Comparison of ENCODE assay signal across 10 cellular contexts in the genomic region with DNA sequence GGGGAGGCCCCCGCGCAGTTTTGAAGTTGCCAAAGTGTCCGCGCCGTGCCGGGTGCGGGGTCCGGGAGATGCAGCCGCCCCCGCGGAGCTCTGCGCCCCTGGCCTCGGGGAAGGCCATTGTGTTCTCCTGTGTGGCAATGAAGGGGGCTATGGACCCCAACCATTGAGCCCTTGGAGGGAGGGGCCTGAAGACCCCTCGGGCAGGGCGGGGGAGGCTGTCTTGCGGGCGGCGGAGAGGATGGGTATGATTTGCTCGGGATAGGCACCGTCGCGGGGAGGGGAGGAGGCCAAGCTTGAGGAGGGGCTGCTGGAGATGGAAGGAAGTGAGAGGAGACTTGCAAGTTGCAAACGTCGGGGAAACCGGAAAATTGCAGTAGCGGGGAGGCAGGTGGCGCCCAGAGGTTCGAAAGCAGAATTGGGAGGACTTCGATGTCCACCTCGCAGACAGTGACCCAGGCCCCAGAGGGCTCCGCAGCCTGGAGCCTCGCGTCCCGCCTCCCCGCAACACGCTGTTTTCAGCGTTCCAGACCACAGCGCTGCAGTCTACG. TPM values are rescaled to one million over a fixed set of nuclear protein-coding genes. Genes with fewer than 3 reads are reported as not detected.
DNase-seq lines count a peak whose midpoint lies in the region; ATAC-seq and TF ChIP-seq lines count a peak whose summit lies in the region.
"Had no signal": no experiment of that assay in that cellular context is flagged by ENCODE, and none has a peak within 500 bp of the region (broad histone marks: within the 10 kb centered on the region; RNA-seq: fewer than 3 reads in every experiment).

No MANE protein-coding gene starts in this region.

- peak overlapping the region; percentile 89 for H3K4me3 Mint-ChIP-seq in stimulated activated effector memory CD8-positive, alpha-beta T cell treated with anti-CD3 and anti-CD28 coated beads, Interleukin-12 subunit alpha, Interleukin-12 subunit beta, amount 100 ng/mL, for 72 hours
- H3K4me3 Mint-ChIP-seq in stimulated activated naive B cell treated with anti-CD40 and anti-IgM and Interleukin-4, amounts not matched to agents 10 μg/mL and 1 μg/mL and 100 μg/mL, for 72 hours = no peak overlapping the region

- ATAC-seq in stimulated activated effector memory CD8-positive, alpha-beta T cell treated with anti-CD3 and anti-CD28 coated beads, Interleukin-12 subunit alpha, Interleukin-12 subunit beta, amount 100 ng/mL, for 72 hours = peak; percentile 41
- no peak for ATAC-seq in HG02884 (IDR thresholded peaks at IDR 0.05; ENCODE audit: unreplicated experiment)
- no peak for ATAC-seq in GM21447 (IDR thresholded peaks at IDR 0.05; ENCODE audit: unreplicated experiment)
- no peak for ATAC-seq in stimulated activated naive B cell treated with anti-CD40 and anti-IgM and Interleukin-4, amounts not matched to agents 10 μg/mL and 1 μg/mL and 100 μg/mL, for 72 hours (replicated peaks)

- H3K36me3 ChIP-seq in Peyer's patch = no peaks in the 10 kb centered on the region

- H3K27me3 Mint-ChIP-seq in stimulated activated naive B cell treated with anti-CD40 and anti-IgM and Interleukin-4, amounts not matched to agents 10 μg/mL and 1 μg/mL and 100 μg/mL, for 72 hours = peaks cover 56 to 75% of the 10 kb centered on the region in 2 donors

- H3K27ac ChIP-seq in Peyer's patch = peak overlapping the region; percentile 57 to 77 (median 66)

- TF ChIP-seq CTCF in Peyer's patch (IDR thresholded peaks at IDR 0.05) = no peak

- peaks cover 0 to 15% (median 0%) of the 10 kb centered on the region in 4 donors for H3K4me1 ChIP-seq in Peyer's patch

- H3K36me3 Mint-ChIP-seq in stimulated activated effector memory CD8-positive, alpha-beta T cell treated with anti-CD3 and anti-CD28 coated beads, Interleukin-12 subunit alpha, Interleukin-12 subunit beta, amount 100 ng/mL, for 72 hours = peaks cover 92% of the 10 kb centered on the region
- no peaks in the 10 kb centered on the region for H3K36me3 Mint-ChIP-seq in stimulated activated naive B cell treated with anti-CD40 and anti-IgM and Interleukin-4, amounts not matched to agents 10 μg/mL and 1 μg/mL and 100 μg/mL, for 72 hours

- H3K9me3 ChIP-seq in Peyer's patch = no peaks in the 10 kb centered on the region

- H3K27me3 ChIP-seq in Peyer's patch = no peaks in the 10 kb centered on the region

- H3K4me1 Mint-ChIP-seq in stimulated activated effector memory CD8-positive, alpha-beta T cell treated with anti-CD3 and anti-CD28 coated beads, Interleukin-12 subunit alpha, Interleukin-12 subunit beta, amount 100 ng/mL, for 72 hours = peaks cover 81% of the 10 kb centered on the region
- peaks cover 4 to 5% of the 10 kb centered on the region in 2 donors for H3K4me1 Mint-ChIP-seq in stimulated activated naive B cell treated with anti-CD40 and anti-IgM and Interleukin-4, amounts not matched to agents 10 μg/mL and 1 μg/mL and 100 μg/mL, for 72 hours

- peak in 2 of 3 donors; percentile 38 to 73 for DNase-seq in Peyer's patch
- DNase-seq in activated gamma-delta T cell treated with Interleukin-2 at 50 U/mL for 16 hours = peak; percentile 44
- DNase-seq in stimulated activated effector memory CD8-positive, alpha-beta T cell treated with anti-CD3 and anti-CD28 coated beads, Interleukin-12 subunit alpha, Interleukin-12 subunit beta, amount 100 ng/mL, for 72 hours (ENCODE audit: low spot score in 2 of 2) = no peak
- no peak for DNase-seq in T1000 (lab: John Stamatoyannopoulos, UW)
- no peak for DNase-seq in stimulated activated naive B cell treated with anti-CD40 and anti-IgM and Interleukin-4, amounts not matched to agents 10 μg/mL and 1 μg/mL and 100 μg/mL, for 72 hours
- DNase-seq: foreskin fibroblast, NCI-H1417 treated with DMSO at 0.1 percent for 48 hours had no signal

- H3K9me3 Mint-ChIP-seq in stimulated activated effector memory CD8-positive, alpha-beta T cell treated with anti-CD3 and anti-CD28 coated beads, Interleukin-12 subunit alpha, Interleukin-12 subunit beta, amount 100 ng/mL, for 72 hours = no peaks in the 10 kb centered on the region
- H3K9me3 Mint-ChIP-seq in stimulated activated naive B cell treated with anti-CD40 and anti-IgM and Interleukin-4, amounts not matched to agents 10 μg/mL and 1 μg/mL and 100 μg/mL, for 72 hours = peaks cover 0 to 2% of the 10 kb centered on the region in 2 donors

- no peak for TF ChIP-seq POLR2A in Peyer's patch (IDR thresholded peaks at IDR 0.05)

- peak overlapping the region; percentile 95 for H3K27ac Mint-ChIP-seq in stimulated activated effector memory CD8-positive, alpha-beta T cell treated with anti-CD3 and anti-CD28 coated beads, Interleukin-12 subunit alpha, Interleukin-12 subunit beta, amount 100 ng/mL, for 72 hours
- no peak overlapping the region for H3K27ac Mint-ChIP-seq in stimulated activated naive B cell treated with anti-CD40 and anti-IgM and Interleukin-4, amounts not matched to agents 10 μg/mL and 1 μg/mL and 100 μg/mL, for 72 hours

- H3K4me3 ChIP-seq in Peyer's patch (peak overlapping the region; percentile 18 to 41 (median 36)), iPS-11a (ENCODE audit: low read depth, low read length) (peak overlapping the region; percentile 50)

RNA-seq across cellular contexts. Expression of a gene that starts 25.4 kb away (rescaled TPM):
- 10 to 100 TPM in 2 of 4 donors, 1 to 10 TPM in 2; 7.7 to 10.2 (median 10.0) TPM for total RNA-seq in Peyer's patch

Comparison
In these comparisons a context has a peak if more than half of its experiments do, and no peak if none do; other contexts are left out.
1. DNase-seq: peak in Peyer's patch (2 of 3) and activated gamma-delta T cell treated with Interleukin-2 at 50 U/mL for 16 hours (single experiment); none in stimulated activated effector memory CD8-positive, alpha-beta T cell treated with anti-CD3 and anti-CD28 coated beads, Interleukin-12 subunit alpha, Interleukin-12 subunit beta, amount 100 ng/mL, for 72 hours (0 of 2), T1000 (single experiment) and stimulated activated naive B cell treated with anti-CD40 and anti-IgM and Interleukin-4, amounts not matched to agents 10 μg/mL and 1 μg/mL and 100 μg/mL, for 72 hours (single experiment).